1 cellular context compared by ENCODE assay signal in the genomic region with DNA sequence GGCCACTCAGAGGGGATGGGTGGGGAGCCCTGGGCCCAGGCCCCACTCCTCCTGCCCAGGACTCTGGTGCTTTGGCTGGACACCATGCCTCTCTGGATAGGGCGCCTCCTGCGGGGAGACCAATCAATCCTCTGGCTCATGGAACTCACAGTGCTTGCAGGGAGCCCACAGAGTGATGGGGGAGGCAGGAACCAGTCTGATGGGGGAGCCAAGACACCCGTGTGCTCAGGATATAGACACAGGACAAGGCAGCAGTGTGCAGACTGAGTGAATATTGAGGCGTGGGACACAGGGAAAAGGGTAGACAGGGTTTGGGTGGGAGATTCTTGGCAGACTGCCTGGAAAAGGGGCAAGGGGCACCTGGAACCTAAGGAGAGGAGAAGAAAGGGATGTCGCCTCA.
TF ChIP-seq lines count a peak whose summit lies in the region.

No MANE protein-coding gene starts in this region.

TF ChIP-seq in HepG2, 621 proteins besides CTCF, POLR2A, EP300 and RAD21:
- TF ChIP-seq SNAI1 (CRISPR knock-in tag; IDR thresholded peaks at IDR 0.05; ENCODE audit: borderline replicate concordance) (no peak), ZSCAN22 (CRISPR knock-in tag; IDR thresholded peaks at IDR 0.05) (peak; percentile 94), NR2C2 (CRISPR knock-in tag; IDR thresholded peaks at IDR 0.05; ENCODE audit: borderline replicate concordance) (no peak), MIXL1 (CRISPR knock-in tag; IDR thresholded peaks at IDR 0.05) (no peak), ZBTB33 (CRISPR knock-in tag; IDR thresholded peaks at IDR 0.05) (no peak)
